21 cellular contexts compared by ENCODE assay signal in the genomic region with DNA sequence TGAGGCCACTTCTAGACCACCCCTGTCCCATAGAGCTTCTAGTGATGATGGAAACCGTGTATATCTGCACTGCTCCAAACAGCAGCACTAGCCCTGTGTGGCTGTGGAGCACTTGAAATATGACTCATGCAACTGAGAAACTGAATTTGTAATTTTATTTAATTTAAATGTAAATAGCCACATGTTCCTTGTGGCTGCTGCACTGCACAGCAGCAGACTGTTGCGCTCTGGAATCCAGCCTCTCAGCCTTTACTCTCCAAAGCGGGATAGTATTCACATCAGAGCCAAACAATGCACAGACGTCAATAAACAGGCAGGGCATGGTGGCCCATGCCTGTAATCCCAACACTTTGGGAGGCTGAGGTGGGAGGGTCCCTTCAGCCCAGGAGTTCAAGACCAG. TPM values are rescaled to one million over a fixed set of nuclear protein-coding genes. Genes with fewer than 3 reads are reported as not detected.
DNase-seq lines count a peak whose midpoint lies in the region; ATAC-seq, FAIRE-seq and TF ChIP-seq lines count a peak whose summit lies in the region.
"Had no signal": no experiment of that assay in that cellular context is flagged by ENCODE, and none has a peak within 500 bp of the region (broad histone marks: within the 10 kb centered on the region; RNA-seq: fewer than 3 reads in every experiment).

No MANE protein-coding gene starts in this region.

- BruUV-seq in PC-3 (replicated peaks; lab: Mats Ljungman, UMichigan), result no TSS peak

- H3K4me2 ChIP-seq in PC-3 (ENCODE audit: low read length), result no peak overlapping the region

- 83 to 94% (median 90%) methylated on average over 4 of the region's 4 CpGs for WGBS in small intestine, 3 donors

- no peak overlapping the region for H3K9ac ChIP-seq in PC-3 (ENCODE audit: low read length)

- H3K27ac ChIP-seq in PC-3 (ENCODE audit: low read length) (no peak overlapping the region), small intestine (ENCODE audit: low read depth in 1 of 2, low read length in 1 of 2) (no peak overlapping the region)
- H3K27ac ChIP-seq: 22Rv1, cardiac muscle cell, right atrium auricular region, thoracic aorta had no signal

- FAIRE-seq in small intestine (lab: Jason Lieb, UNC), result no peak
- FAIRE-seq: H54, TTC549 had no signal

- H3K9me2 ChIP-seq in PC-3 (replicated peaks; ENCODE audit: low read length), result no peaks in the 10 kb centered on the region

- peaks cover 82% of the 10 kb centered on the region for H3K4me1 ChIP-seq in PC-3 (ENCODE audit: insufficient read depth, low read length)
- H3K4me1 ChIP-seq in small intestine (ENCODE audit: control insufficient read depth in 2 of 2, insufficient read depth in 1 of 2, low read depth in 1 of 2, low read length in 1 of 2), result peaks cover 0 to 18% of the 10 kb centered on the region in 2 donors

- no peaks in the 10 kb centered on the region for H3K9me3 ChIP-seq in PC-3 (ENCODE audit: low read length)
- no peaks in the 10 kb centered on the region for H3K9me3 ChIP-seq in small intestine (ENCODE audit: control insufficient read depth, low read depth)
- H3K9me3 ChIP-seq: gastroesophageal sphincter, right atrium auricular region, thoracic aorta had no signal

- 0 out of 2 replicates have a peak, but pooled peaks cover 10% of the 10 kb centered on the region for H4K20me1 ChIP-seq in PC-3 (ENCODE audit: low read length)

- CTCF ChIA-PET in PC-3 (lab: Charles Lee), result no interaction called here

- DNase-seq in DMS53 (lab: John Stamatoyannopoulos, UW), result peak; percentile 26
- DNase-seq in DMS53 treated with DMSO at 0.1 percent for 48 hours (lab: John Stamatoyannopoulos, UW; ENCODE audit: unreplicated experiment), result no peak
- DNase-seq in PC-3, result no peak
- no peak for DNase-seq in osteocyte (ENCODE audit: extremely low spot score, unreplicated experiment)
- DNase-seq in stimulated activated CD4-positive, alpha-beta T cell treated with anti-CD3 and anti-CD28 coated beads, Interleukin-4, amount 100 ng/mL, for 4 hours, result no peak
- no peak for DNase-seq in small intestine
- DNase-seq in KG1 (lab: John Stamatoyannopoulos, UW), result no peak
- DNase-seq: mammary epithelial cell; NCI-H446 treated with DMSO at 0.1 percent for 48 hours; SIG-M5; stimulated activated CD4-positive, alpha-beta T cell treated with anti-CD3 and anti-CD28 coated beads, Interleukin-2, amount 100 ng/mL, for 24 hours had no signal

- peaks cover 96% of the 10 kb centered on the region for H3K79me2 ChIP-seq in PC-3 (ENCODE audit: low read length)

- no peaks in the 10 kb centered on the region for H3K27me3 Mint-ChIP-seq in brain
- no peaks in the 10 kb centered on the region for H3K27me3 Mint-ChIP-seq in osteocyte (ENCODE audit: unreplicated experiment)

- peaks cover 38% of the 10 kb centered on the region for H3K4me1 Mint-ChIP-seq in brain
- H3K4me1 Mint-ChIP-seq in osteocyte (ENCODE audit: unreplicated experiment), result peaks cover 67% of the 10 kb centered on the region

- H3F3A ChIP-seq in PC-3 (ENCODE audit: low read length, unreplicated experiment), result peaks cover 7% of the 10 kb centered on the region

- no peak overlapping the region for H3K4me3 Mint-ChIP-seq in brain
- H3K4me3 Mint-ChIP-seq in osteocyte (ENCODE audit: unreplicated experiment), result no peak overlapping the region

- intact Hi-C loops in PC-3 (cut with micrococcal nuclease), result no loop called here

- H2AFZ ChIP-seq in PC-3 (ENCODE audit: low read length), result no peak overlapping the region

- H3K36me3 ChIP-seq in PC-3 (ENCODE audit: low read depth, low read length) (peaks cover 72% of the 10 kb centered on the region), small intestine (ENCODE audit: control insufficient read depth in 2 of 2, insufficient read depth in 2 of 2, low read length in 2 of 2) (peaks cover 0 to 2% of the 10 kb centered on the region in 2 donors)
- H3K36me3 ChIP-seq: cardiac muscle cell had no signal

- H3K36me3 Mint-ChIP-seq in brain (peaks cover 73% of the 10 kb centered on the region), osteocyte (ENCODE audit: unreplicated experiment) (peaks cover 36% of the 10 kb centered on the region)

- H3K27me3 ChIP-seq in PC-3 (ENCODE audit: low read length) (no peaks in the 10 kb centered on the region), small intestine (ENCODE audit: control insufficient read depth in 2 of 2, insufficient read depth in 2 of 2, low read length in 2 of 2) (no peaks in the 10 kb centered on the region)
- H3K27me3 ChIP-seq: cardiac muscle cell, gastroesophageal sphincter, right atrium auricular region had no signal

- peak; percentile 7 for ATAC-seq in PC-3
- ATAC-seq: gastroesophageal sphincter had no signal

- POLR2A ChIA-PET in PC-3 (lab: Charles Lee; ENCODE audit: unreplicated experiment), result no interaction called here

- H3K9me3 Mint-ChIP-seq in brain (no peaks in the 10 kb centered on the region), osteocyte (ENCODE audit: unreplicated experiment) (no peaks in the 10 kb centered on the region)

- TF ChIP-seq CTCF in PC-3 (conservative IDR thresholded peaks at IDR 0.05; ENCODE audit: low read depth, low read length) (no peak), brain (conservative IDR thresholded peaks at IDR 0.05) (no peak), osteocyte (IDR thresholded peaks at IDR 0.05) (no peak)

- H3K4me3 ChIP-seq in PC-3 (ENCODE audit: low read length), result no peak overlapping the region
- H3K4me3 ChIP-seq in small intestine (ENCODE audit: low read depth in 1 of 2, low read length in 2 of 2), result no peak overlapping the region
- H3K4me3 ChIP-seq: cardiac muscle cell, gastroesophageal sphincter, right atrium auricular region, thoracic aorta had no signal

- peak overlapping the region in 3 of 5 experiments; percentile 63 to 72 (median 66) for H3K27ac Mint-ChIP-seq in brain
- peak overlapping the region; percentile 97 for H3K27ac Mint-ChIP-seq in osteocyte (ENCODE audit: unreplicated experiment)

RNA-seq across cellular contexts. Expression of a gene that starts 12.0 kb away (rescaled TPM):
- total RNA-seq in PC-3 (2014; rRNA removed) (1,259 and 1,457 TPM in 2 replicates), osteocyte (271 and 278 TPM in 2 replicates)
- polyA plus RNA-seq in brain (ENCODE audit: insufficient read depth, low read depth, low replicate concordance) (69.0 TPM), small intestine (100 to 1,000 TPM in 1 of 3 donors, 10 to 100 TPM in 2; 47.0 to 115 (median 68.8) TPM)

RNA-seq across cellular contexts. Expression of a gene that starts 58.9 kb away (rescaled TPM):
- total RNA-seq in PC-3 (2014; rRNA removed) (5.9 and 11.1 TPM in 2 replicates), osteocyte (not detected in 2 replicates)
- polyA plus RNA-seq in brain (ENCODE audit: insufficient read depth, low read depth, low replicate concordance) (0.61 TPM), small intestine (10 to 100 TPM in 1 of 3 donors, 1 to 10 TPM in 2; 5.1 to 13.6 (median 10.0) TPM)
- total RNA-seq: activated CD8-positive, alpha-beta memory T cell treated with anti-CD3 and anti-CD28 coated beads for 36 hours; cardiac muscle cell; G401; right atrium auricular region had no signal
